Comparison of ENCODE assay signal across 1 cellular context in genomic region chr11:64810891-64811272, GRCh38.
TF ChIP-seq lines count a peak whose summit lies in the region.

No MANE protein-coding gene starts in this region.

TF ChIP-seq in H1, 55 proteins besides CTCF, POLR2A, EP300 and RAD21:
- no peak for TF ChIP-seq TAF7 (optimal IDR thresholded peaks at IDR 0.05; ENCODE audit: borderline replicate concordance, low read depth, low read length)
- TF ChIP-seq TEAD4 (IDR thresholded peaks at IDR 0.05; ENCODE audit: low read depth, low read length): peak; percentile 73
- peak in 1 of 2 experiments; percentile 26; a peak in 1 of 4 replicates for TF ChIP-seq SIN3A (conservative IDR thresholded peaks at IDR 0.05 in 1 of 2, IDR thresholded peaks at IDR 0.05 in 1 of 2; ENCODE audit: low read depth in 1 of 2, low read length in 2 of 2)
- TF ChIP-seq CBX5 (IDR thresholded peaks at IDR 0.05; ENCODE audit: low read depth, low read length): no peak
- no peak for TF ChIP-seq BCL11A (IDR thresholded peaks at IDR 0.05; ENCODE audit: low read depth in 2 of 2, low read length in 2 of 2)
- peak; percentile 66 for TF ChIP-seq E2F6 (IDR thresholded peaks at IDR 0.05)
- peak; percentile 81 for TF ChIP-seq MAX (IDR thresholded peaks at IDR 0.05)
TF ChIP-seq in H1: peak in this region for 4.
